19 cellular contexts compared by ENCODE assay signal in the genomic region with DNA sequence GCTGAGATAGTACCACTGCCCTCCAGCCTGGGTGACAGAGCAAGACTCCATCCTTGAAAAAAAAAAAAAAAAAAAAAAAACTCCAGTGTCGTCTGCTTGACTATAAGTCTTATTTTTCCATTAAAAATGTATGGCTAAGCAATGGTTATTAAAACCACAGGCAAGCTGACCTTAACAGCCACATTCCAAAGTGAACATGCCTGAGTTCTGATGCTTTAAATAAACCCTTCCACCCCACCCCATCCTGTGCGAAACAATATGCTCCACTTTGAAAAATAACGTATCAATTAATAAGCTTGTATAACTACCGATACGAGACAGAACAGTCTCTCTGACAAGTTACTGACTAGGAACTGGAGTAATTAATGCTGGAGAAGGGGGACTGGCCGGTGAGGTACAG.
"Had no signal": no experiment of that assay in that cellular context is flagged by ENCODE, and none has a peak within 500 bp of the region (broad histone marks: within the 10 kb centered on the region; RNA-seq: fewer than 3 reads in every experiment).

No MANE protein-coding gene starts in this region.

- H3K4me2 ChIP-seq: SK-N-SH had no signal

- H3K4me1 ChIP-seq: breast epithelium, parathyroid adenoma, suprapubic skin had no signal

- H3K27ac ChIP-seq: breast epithelium, lower lobe of right lung, parathyroid adenoma, suprapubic skin had no signal

- H3K9me3 ChIP-seq: breast epithelium, lower lobe of right lung, SK-N-SH, suprapubic skin had no signal

- H3K36me3 ChIP-seq: breast epithelium had no signal

- H3K27ac Mint-ChIP-seq: activated CD4-positive, alpha-beta T cell treated with anti-CD3 and anti-CD28 coated beads, Interleukin-2, amount 10 ng/mL, durations not matched to agents 7 days and 5 days; activated naive CD4-positive, alpha-beta T cell treated with anti-CD3 and anti-CD28 coated beads, Interleukin-2, amount 50 U/mL, for 72 hours; activated T-cell treated with anti-CD3 and anti-CD28 coated beads, Interleukin-2, amount 50 U/mL, for 72 hours; stimulated activated naive CD8-positive, alpha-beta T cell treated with anti-CD3 and anti-CD28 coated beads, Interleukin-15, Interleukin-2, amounts not matched to agents 100 ng/mL and 50 ng/mL, for 24 hours; T-cell had no signal

- H3K4me3 ChIP-seq: breast epithelium, lower lobe of right lung, suprapubic skin had no signal

- ATAC-seq: activated naive CD4-positive, alpha-beta T cell treated with anti-CD3 and anti-CD28 coated beads, Interleukin-2, amount 50 U/mL, for 72 hours; activated T-cell treated with anti-CD3 and anti-CD28 coated beads, Interleukin-2, amount 50 U/mL, for 72 hours; esophagus mucosa; lower lobe of right lung; T-cell had no signal

- H3K9ac ChIP-seq: parathyroid adenoma, SK-N-SH had no signal

- H3K9me3 Mint-ChIP-seq: activated CD4-positive, alpha-beta T cell treated with anti-CD3 and anti-CD28 coated beads, Interleukin-2, amount 10 ng/mL, durations not matched to agents 7 days and 5 days; activated naive CD4-positive, alpha-beta T cell treated with anti-CD3 and anti-CD28 coated beads, Interleukin-2, amount 50 U/mL, for 72 hours; activated T-cell treated with anti-CD3 and anti-CD28 coated beads, Interleukin-2, amount 50 U/mL, for 72 hours; stimulated activated naive CD8-positive, alpha-beta T cell treated with anti-CD3 and anti-CD28 coated beads, Interleukin-15, Interleukin-2, amounts not matched to agents 100 ng/mL and 50 ng/mL, for 24 hours; T-cell had no signal

- DNase-seq: activated CD4-positive, alpha-beta T cell treated with anti-CD3 and anti-CD28 coated beads, Interleukin-2, amount 10 ng/mL, durations not matched to agents 7 days and 5 days; activated CD8-positive, alpha-beta memory T cell treated with anti-CD3 and anti-CD28 coated beads, Interleukin-2, amount 50 U/mL, for 48 hours; activated gamma-delta T cell; activated T-cell treated with anti-CD3 and anti-CD28 coated beads, Interleukin-2, amount 50 U/mL, for 72 hours; amniotic stem cell; lower lobe of right lung; midbrain; SK-N-SH; small intestine; stimulated activated CD4-positive, alpha-beta T cell treated with anti-CD3 and anti-CD28 coated beads, Interleukin-4, amount 100 ng/mL, for 24 hours; T-cell; T-helper 9 cell; trophoblast cell had no signal

- H3K9me2 ChIP-seq: SK-N-SH had no signal

- H3K27me3 Mint-ChIP-seq: activated CD4-positive, alpha-beta T cell treated with anti-CD3 and anti-CD28 coated beads, Interleukin-2, amount 10 ng/mL, durations not matched to agents 7 days and 5 days; stimulated activated naive CD8-positive, alpha-beta T cell treated with anti-CD3 and anti-CD28 coated beads, Interleukin-15, Interleukin-2, amounts not matched to agents 100 ng/mL and 50 ng/mL, for 24 hours; T-cell had no signal

- H3K4me3 Mint-ChIP-seq: activated CD4-positive, alpha-beta T cell treated with anti-CD3 and anti-CD28 coated beads, Interleukin-2, amount 10 ng/mL, durations not matched to agents 7 days and 5 days; activated T-cell treated with anti-CD3 and anti-CD28 coated beads, Interleukin-2, amount 50 U/mL, for 72 hours; stimulated activated naive CD8-positive, alpha-beta T cell treated with anti-CD3 and anti-CD28 coated beads, Interleukin-15, Interleukin-2, amounts not matched to agents 100 ng/mL and 50 ng/mL, for 24 hours; T-cell had no signal

- H2AFZ ChIP-seq: parathyroid adenoma had no signal

- H3K27me3 ChIP-seq: breast epithelium, suprapubic skin had no signal
